ENCODE assay signal across 8 cellular contexts in the genomic region with DNA sequence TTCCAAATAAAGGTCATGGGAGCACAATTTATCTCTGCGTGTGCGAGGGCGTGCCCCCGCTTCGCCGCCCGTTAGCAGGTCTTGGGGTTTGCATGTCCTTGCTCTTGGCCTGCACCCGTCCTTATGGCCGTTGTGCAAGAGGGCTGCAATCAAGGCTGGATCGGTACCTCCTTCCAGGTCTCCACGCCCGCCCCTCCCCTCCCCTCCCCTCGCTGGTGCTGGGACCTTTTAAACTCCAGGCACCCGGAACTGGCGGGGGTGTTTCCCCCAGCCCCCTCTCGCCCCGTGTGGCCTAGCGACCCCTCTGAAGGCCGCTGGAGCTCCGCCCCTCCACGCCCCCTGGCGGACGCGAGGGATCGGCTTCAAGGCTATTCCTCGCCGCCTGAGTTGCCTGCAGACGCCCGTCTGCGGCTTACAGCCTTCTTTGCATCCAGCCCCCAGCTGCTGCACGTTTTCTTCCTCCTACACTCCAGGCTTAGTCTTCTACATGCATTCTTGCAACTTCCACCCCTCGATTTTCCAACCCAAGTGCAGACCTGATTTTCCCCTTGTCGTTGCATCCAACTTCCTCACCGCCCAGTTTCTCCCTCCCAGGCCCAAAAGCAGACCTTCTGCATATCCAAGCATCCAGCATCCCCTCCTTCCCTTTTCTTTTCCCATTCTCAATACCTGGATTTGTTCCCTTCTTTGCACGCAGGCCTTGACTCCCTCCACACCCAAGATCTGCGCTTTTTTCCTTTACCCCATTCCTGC. TPM values are rescaled to one million over a fixed set of nuclear protein-coding genes. Genes with fewer than 3 reads are reported as not detected.
DNase-seq lines count a peak whose midpoint lies in the region; ATAC-seq and TF ChIP-seq lines count a peak whose summit lies in the region.

No MANE protein-coding gene starts in this region.

- peak; percentile 70 for ATAC-seq in GM19023 (IDR thresholded peaks at IDR 0.05; ENCODE audit: unreplicated experiment)
- ATAC-seq in HG03280 (IDR thresholded peaks at IDR 0.05; ENCODE audit: unreplicated experiment), result peak; percentile 72
- peak; percentile 88 to 89 for ATAC-seq in lower lobe of right lung

- TF ChIP-seq CTCF in BE2C (IDR thresholded peaks at IDR 0.05; ENCODE audit: low read depth, low read length) (peak; percentile 83), dorsolateral prefrontal cortex (IDR thresholded peaks at IDR 0.05 in 54 of 56, conservative IDR thresholded peaks at IDR 0.05 in 2 of 56; ENCODE audit: low read depth in 1 of 56, partially characterized antibody in 56 of 56) (peak; percentile 33 to 86 (median 74)), lower lobe of right lung (IDR thresholded peaks at IDR 0.05) (peak; percentile 77)

- H3K4me1 ChIP-seq in BE2C (no peaks in the 10 kb centered on the region), lower lobe of right lung (peaks cover 53% of the 10 kb centered on the region)

- H3K4me3 ChIP-seq in BE2C (ENCODE audit: low read depth, low read length) (peak overlapping the region; percentile 91), dorsolateral prefrontal cortex (peak overlapping the region; percentile 52 to 99 (median 89)), lower lobe of right lung (peak overlapping the region; percentile 74)

- H3K27ac ChIP-seq in dorsolateral prefrontal cortex (peak overlapping the region in 58 of 59 donors; percentile 27 to 95 (median 86)), lower lobe of right lung (peak overlapping the region; percentile 66)

- intact Hi-C loops in dorsolateral prefrontal cortex (cut with DNase I) (loop anchor here (1.0 to 10.0 kb wide), 4 partner anchors 12 to 149 kb away; a partner anchor contains a TSS), lower lobe of right lung (cut with DNase I) (no loop called here)

- H3K27me3 ChIP-seq in BE2C (no peaks in the 10 kb centered on the region), dorsolateral prefrontal cortex (no peaks in the 10 kb centered on the region), lower lobe of right lung (ENCODE audit: low read depth) (no peaks in the 10 kb centered on the region)

- DNase-seq in BE2C, result peak; percentile 93
- peak; percentile 43 for DNase-seq in NCI-H510A (lab: John Stamatoyannopoulos, UW)
- DNase-seq in activated CD4-positive, alpha-beta T cell treated with anti-CD3 and anti-CD28 coated beads, Interleukin-2, amount 50 U/mL, for 24 hours (ENCODE audit: low read depth in 1 of 2, low spot score in 1 of 2), result peak; percentile 52 to 66
- peak; percentile 81 to 92 (median 85) for DNase-seq in dorsolateral prefrontal cortex
- DNase-seq in lower lobe of right lung, result peak; percentile 89
- DNase-seq in stimulated activated CD4-positive, alpha-beta T cell treated with anti-CD3 and anti-CD28 coated beads, TNF-alpha, amount 100 ng/mL, for 1 hour (ENCODE audit: low read depth in 3 of 3, low spot score in 1 of 3), result peak; percentile 43 to 68 (median 52)

- H3K36me3 ChIP-seq in BE2C, result peaks cover 5% of the 10 kb centered on the region; the same call in 1 of the 2 replicates
- H3K36me3 ChIP-seq in lower lobe of right lung, result peaks cover 38% of the 10 kb centered on the region

- H3K9me3 ChIP-seq in BE2C (no peaks in the 10 kb centered on the region), lower lobe of right lung (no peaks in the 10 kb centered on the region)

RNA-seq across cellular contexts. Expression of a gene that starts 0.6 kb away (rescaled TPM):
- polyA plus RNA-seq in BE2C (2012; ENCODE audit: insufficient read depth, insufficient read length, low read depth), result 87.1 TPM
- total RNA-seq in dorsolateral prefrontal cortex (10 to 100 TPM; 20.5 to 54.5 (median 29.5) TPM), lower lobe of right lung (152 TPM)

RNA-seq across cellular contexts. Expression of a gene that starts 11.8 kb away (rescaled TPM):
- 11.9 TPM for polyA plus RNA-seq in BE2C (2012; ENCODE audit: insufficient read depth, insufficient read length, low read depth)
- 10 to 100 TPM; 45.3 to 68.9 (median 55.6) TPM for total RNA-seq in dorsolateral prefrontal cortex
- 27.8 TPM for total RNA-seq in lower lobe of right lung

Comparison
In these comparisons a context has a peak if more than half of its experiments do, and no peak if none do; other contexts are left out.
1. Peak in every context shown above with its lines: DNase-seq, ATAC-seq, H3K4me3 ChIP-seq and H3K27ac ChIP-seq.
2. DNase-seq: peak in every context shown above with its lines; median percentile 93 in BE2C; 89 in lower lobe of right lung; 85 in dorsolateral prefrontal cortex; 59 in activated CD4-positive, alpha-beta T cell treated with anti-CD3 and anti-CD28 coated beads, Interleukin-2, amount 50 U/mL, for 24 hours; 52 in stimulated activated CD4-positive, alpha-beta T cell treated with anti-CD3 and anti-CD28 coated beads, TNF-alpha, amount 100 ng/mL, for 1 hour; 43 in NCI-H510A.